In genomic region chr12:64694130-64695078, GRCh38 we compare ENCODE assay signal across 16 cellular contexts.
A peak's percentile ranks its signal among the peaks of the same experiment; 100 is the strongest.
DNase-seq lines count a peak whose midpoint lies in the region; ATAC-seq, FAIRE-seq and TF ChIP-seq lines count a peak whose summit lies in the region.
"Had no signal": no experiment of that assay in that cellular context is flagged by ENCODE, and none has a peak within 500 bp of the region (broad histone marks: within the 10 kb centered on the region; RNA-seq: fewer than 3 reads in every experiment).

No MANE protein-coding gene starts in this region.

- ATAC-seq in thoracic aorta (ENCODE audit: insufficient number of reproducible peaks, low FRiP score, low read depth): no peak
- ATAC-seq in mucosa of descending colon: no peak
- ATAC-seq: activated CD4-positive, CD25-positive, alpha-beta regulatory T cell treated with anti-CD3 and anti-CD28 coated beads, Interleukin-2, amount 50 U/mL, for 24 hours had no signal

- H3K4me3 ChIP-seq in mammary epithelial cell (replicated peaks in 1 of 3; ENCODE audit: insufficient read depth in 1 of 3, low read depth in 2 of 3, low read length in 3 of 3) (no peak overlapping the region), iPS-20b (ENCODE audit: low read length) (no peak overlapping the region), thoracic aorta (no peak overlapping the region), mucosa of descending colon (no peak overlapping the region)

- dilution Hi-C loops in mammary epithelial cell (cut with HindIII; ENCODE audit: low sequenced_read_pairs): loop anchor here (10.0 kb wide), 1 partner anchor 150 kb away; no protein-coding TSS in a partner anchor

- H3K27me3 Mint-ChIP-seq in MCF 10A (ENCODE audit: insufficient read depth, unreplicated experiment): no peaks in the 10 kb centered on the region
- no peaks in the 10 kb centered on the region for H3K27me3 Mint-ChIP-seq in activated CD4-positive, alpha-beta memory T cell treated with anti-CD3 and anti-CD28 coated beads for 36 hours

- H3K4me1 ChIP-seq in mammary epithelial cell (ENCODE audit: insufficient read depth, low read length): no peaks in the 10 kb centered on the region
- H3K4me1 ChIP-seq in iPS-20b (ENCODE audit: insufficient read depth, low read length): peaks cover 31% of the 10 kb centered on the region
- H3K4me1 ChIP-seq in thoracic aorta (ENCODE audit: control insufficient read depth in 1 of 2, low read depth in 2 of 2): peaks cover 25 to 61% of the 10 kb centered on the region in 2 donors
- H3K4me1 ChIP-seq in mucosa of descending colon (ENCODE audit: low read depth): peaks cover 4% of the 10 kb centered on the region

- H3K27me3 ChIP-seq in mammary epithelial cell (ENCODE audit: insufficient read depth, low read length): no peaks in the 10 kb centered on the region
- H3K27me3 ChIP-seq in iPS-20b (ENCODE audit: insufficient read depth, low read length): no peaks in the 10 kb centered on the region
- H3K27me3 ChIP-seq in thoracic aorta (replicated peaks; ENCODE audit: insufficient read depth): no peaks in the 10 kb centered on the region

- no TSS peak for BruUV-seq in MCF 10A (replicated peaks; lab: Mats Ljungman, UMichigan)
- BruUV-seq in mammary epithelial cell (replicated peaks; lab: Mats Ljungman, UMichigan): no TSS peak

- H3K4me2 ChIP-seq in mammary epithelial cell (ENCODE audit: insufficient read depth, low read depth, low read length): no peak overlapping the region

- in situ Hi-C loops in mammary epithelial cell (cut with MboI; ENCODE audit: low sequenced_read_pairs in 2 of 2): loop anchor here (5.0 kb wide), 2 partner anchors 137 to 142 kb away; no protein-coding TSS in a partner anchor
- in situ Hi-C loops in KBM-7 (cut with MboI; ENCODE audit: low pct_unique_long_range_greater_than_20kb, low sequenced_read_pairs): no loop called here

- no peak overlapping the region for H3K27ac ChIP-seq in mammary epithelial cell (ENCODE audit: insufficient read depth, low read depth, low read length)
- no peak overlapping the region for H3K27ac ChIP-seq in iPS-20b (ENCODE audit: low read length)
- peak overlapping the region; percentile 31 to 57 for H3K27ac ChIP-seq in thoracic aorta

- no peak overlapping the region for H2AFZ ChIP-seq in mammary epithelial cell (ENCODE audit: low read depth, low read length)

- peak overlapping the region; percentile 28 for H3K27ac Mint-ChIP-seq in MCF 10A (ENCODE audit: low read depth, unreplicated experiment)
- peak overlapping the region; percentile 39 for H3K27ac Mint-ChIP-seq in activated CD4-positive, alpha-beta memory T cell treated with anti-CD3 and anti-CD28 coated beads for 36 hours

- DNase-seq in MCF 10A (ENCODE audit: unreplicated experiment) (no peak), mammary epithelial cell (no peak), thoracic aorta (ENCODE audit: low spot score) (no peak), KBM-7 (no peak), D721Med (ENCODE audit: insufficient read length, low spot score) (no peak), mucosa of descending colon (no peak)
- DNase-seq in activated CD4-positive, alpha-beta memory T cell treated with anti-CD3 and anti-CD28 coated beads for 36 hours: no peak
- DNase-seq: AML-193; cortex of kidney; mesenchymal stem cell; NCI-H1092 treated with DMSO at 0.1 percent for 48 hours; NCI-H748 treated with DMSO at 0.1 percent for 48 hours; SIG-M5; stimulated activated CD4-positive, alpha-beta T cell treated with anti-CD3 and anti-CD28 coated beads, Interleukin-2, amount 100 ng/mL, for 24 hours had no signal

- H3K4me1 Mint-ChIP-seq in MCF 10A (ENCODE audit: insufficient read depth, unreplicated experiment): no peaks in the 10 kb centered on the region
- peaks cover 50% of the 10 kb centered on the region for H3K4me1 Mint-ChIP-seq in activated CD4-positive, alpha-beta memory T cell treated with anti-CD3 and anti-CD28 coated beads for 36 hours (ENCODE audit: low read depth)

- H3K9me3 Mint-ChIP-seq in MCF 10A (ENCODE audit: unreplicated experiment): no peaks in the 10 kb centered on the region
- no peaks in the 10 kb centered on the region for H3K9me3 Mint-ChIP-seq in activated CD4-positive, alpha-beta memory T cell treated with anti-CD3 and anti-CD28 coated beads for 36 hours

- intact Hi-C loops in MCF 10A (cut with micrococcal nuclease) (loop anchor here (5.0 to 10.0 kb wide), 2 partner anchors 240 to 422 kb away; partner anchors contain the start of gene TBK1), mammary epithelial cell (cut with micrococcal nuclease) (loop anchor here (5.0 kb wide), 1 partner anchor 242 kb away; the partner anchor contains the start of gene TBK1), mucosa of descending colon (cut with DNase I, micrococcal nuclease) (loop anchor here in 1 of 2 donors (5.0 to 10.0 kb wide), 2 partner anchors 80 to 147 kb away; partner anchors contain the start of gene RASSF3)
- intact Hi-C loops in activated CD4-positive, alpha-beta memory T cell treated with anti-CD3 and anti-CD28 coated beads for 36 hours (cut with micrococcal nuclease): loop anchor here (5.0 kb wide), 1 partner anchor 32 kb away; no protein-coding TSS in a partner anchor

- CTCF ChIA-PET in MCF 10A (lab: Yijun Ruan, JAX): interaction anchor here (0.5 to 12.2 kb wide), 11 partner anchors 12 to 222 kb away, joined by 3 to 250 read pairs (median 4); no protein-coding TSS in a partner anchor
- CTCF ChIA-PET in mammary epithelial cell (lab: Charles Lee; ENCODE audit: low non-redundant PET): no interaction called here
- CTCF ChIA-PET in activated CD4-positive, alpha-beta memory T cell treated with anti-CD3 and anti-CD28 coated beads for 36 hours (lab: Charles Lee): interaction anchor here (1.1 to 6.3 kb wide), 4 partner anchors 13 to 144 kb away, joined by 3 to 161 read pairs (median 80); partner anchors contain the start of gene RASSF3

- no peak overlapping the region for H3K4me3 Mint-ChIP-seq in MCF 10A (ENCODE audit: unreplicated experiment)
- H3K4me3 Mint-ChIP-seq in activated CD4-positive, alpha-beta memory T cell treated with anti-CD3 and anti-CD28 coated beads for 36 hours: no peak overlapping the region

- peaks cover 47% of the 10 kb centered on the region for H3K36me3 Mint-ChIP-seq in MCF 10A (ENCODE audit: insufficient read depth, unreplicated experiment)
- H3K36me3 Mint-ChIP-seq in activated CD4-positive, alpha-beta memory T cell treated with anti-CD3 and anti-CD28 coated beads for 36 hours: peaks cover 23% of the 10 kb centered on the region

- H3K79me2 ChIP-seq in mammary epithelial cell (ENCODE audit: insufficient read depth, low read length): peaks cover 6% of the 10 kb centered on the region

- H3K9ac ChIP-seq in mammary epithelial cell (ENCODE audit: insufficient read depth, low read length) (no peak overlapping the region), iPS-20b (ENCODE audit: low read depth, low read length) (0 out of 2 replicates have a peak overlapping the region, but pooled peaks have one; percentile 18)

- peaks cover 2% of the 10 kb centered on the region for H3K36me3 ChIP-seq in mammary epithelial cell (ENCODE audit: insufficient read depth, low read length)
- H3K36me3 ChIP-seq in iPS-20b (ENCODE audit: insufficient read depth, low read depth, low read length): peaks cover 15% of the 10 kb centered on the region
- peaks cover 23% of the 10 kb centered on the region for H3K36me3 ChIP-seq in thoracic aorta
- no peaks in the 10 kb centered on the region for H3K36me3 ChIP-seq in mucosa of descending colon (ENCODE audit: low read depth)

- TF ChIP-seq CTCF in MCF 10A (IDR thresholded peaks at IDR 0.05; ENCODE audit: unreplicated experiment) (no peak), mammary epithelial cell (conservative IDR thresholded peaks at IDR 0.05 in 1 of 2, IDR thresholded peaks at IDR 0.05 in 1 of 2; ENCODE audit: extremely low read depth in 1 of 2, insufficient read depth in 1 of 2, low read depth in 1 of 2, low read length in 2 of 2) (no peak), thoracic aorta (IDR thresholded peaks at IDR 0.05) (no peak), D721Med (IDR thresholded peaks at IDR 0.05; ENCODE audit: insufficient read depth, missing control alignments) (no peak), mucosa of descending colon (IDR thresholded peaks at IDR 0.05) (no peak)

- FAIRE-seq in D721Med (lab: Jason Lieb, UNC): no peak

- H3K9me3 ChIP-seq in mammary epithelial cell (replicated peaks; ENCODE audit: insufficient read depth, low read length): no peaks in the 10 kb centered on the region
- no peaks in the 10 kb centered on the region for H3K9me3 ChIP-seq in iPS-20b (ENCODE audit: insufficient read depth, low read depth, low read length)
- no peaks in the 10 kb centered on the region for H3K9me3 ChIP-seq in thoracic aorta
- H3K9me3 ChIP-seq in mucosa of descending colon: no peaks in the 10 kb centered on the region

- no peaks in the 10 kb centered on the region for H4K20me1 ChIP-seq in mammary epithelial cell (ENCODE audit: insufficient read depth, low read length)

- POLR2A ChIA-PET in MCF 10A (lab: Yijun Ruan, JAX): interaction anchor here (0.6 to 1.0 kb wide), 4 partner anchors 15 to 143 kb away, joined by 3 to 4 read pairs (median 3); partner anchors contain the start of genes GNS and RASSF3
- POLR2A ChIA-PET in activated CD4-positive, alpha-beta memory T cell treated with anti-CD3 and anti-CD28 coated beads for 36 hours (lab: Charles Lee): interaction anchor here (0.6 kb wide), 1 partner anchor 15 kb away, joined by 3 read pairs; no protein-coding TSS in a partner anchor

- WGBS in mammary epithelial cell (ENCODE audit: low coverage, missing lambda C conversion rate): 64% methylated on average over 17 of the region's 18 CpGs

Comparison
In these comparisons a context has a peak if more than half of its experiments do, and no peak if none do; other contexts are left out.
1. H3K27ac ChIP-seq: peak in thoracic aorta (2 of 2); none in mammary epithelial cell (single experiment) and iPS-20b (single experiment).